8 cellular contexts compared by ENCODE assay signal in genomic region chr13:64869539-64869938, GRCh38.
"Had no signal": no experiment of that assay in that cellular context is flagged by ENCODE, and none has a peak within 500 bp of the region (broad histone marks: within the 10 kb centered on the region; RNA-seq: fewer than 3 reads in every experiment).

No MANE protein-coding gene starts in this region.

- H3K27ac Mint-ChIP-seq: GM23338 had no signal

- FAIRE-seq: H1, HTR-8/SVneo, K562 had no signal

- H3K4me1 Mint-ChIP-seq: GM23338 had no signal

- H2AFZ ChIP-seq: GM23338 had no signal

- H3K36me3 ChIP-seq: HAP-1 had no signal

- DNase-seq: H7, IMR-90 had no signal

- H3K9me3 ChIP-seq: HAP-1 had no signal

- ATAC-seq: GM23338, HCT116, K562 had no signal

- H3K4me3 ChIP-seq: GM23338, HAP-1, K562 had no signal

- H3K4me3 Mint-ChIP-seq: GM23338 had no signal

- H3K4me2 ChIP-seq: GM23338 had no signal
